1 cellular context compared by ENCODE assay signal in genomic region chr3:61331937-61332590, GRCh38.
TF ChIP-seq lines count a peak whose summit lies in the region.

No MANE protein-coding gene starts in this region.

TF ChIP-seq in HEK293, 187 proteins besides CTCF, POLR2A, EP300 and RAD21 (continued from another document):
- no peak for TF ChIP-seq HIC1 (tag by site-specific recombination; IDR thresholded peaks at IDR 0.05)
- TF ChIP-seq GLI4 (tag by site-specific recombination; IDR thresholded peaks at IDR 0.05) = no peak
- TF ChIP-seq ZNF777 (tag by site-specific recombination; IDR thresholded peaks at IDR 0.05; ENCODE audit: borderline replicate concordance) = no peak
- no peak for TF ChIP-seq ZNF785 (tag by site-specific recombination; IDR thresholded peaks at IDR 0.05)
- TF ChIP-seq, protein P1, sequence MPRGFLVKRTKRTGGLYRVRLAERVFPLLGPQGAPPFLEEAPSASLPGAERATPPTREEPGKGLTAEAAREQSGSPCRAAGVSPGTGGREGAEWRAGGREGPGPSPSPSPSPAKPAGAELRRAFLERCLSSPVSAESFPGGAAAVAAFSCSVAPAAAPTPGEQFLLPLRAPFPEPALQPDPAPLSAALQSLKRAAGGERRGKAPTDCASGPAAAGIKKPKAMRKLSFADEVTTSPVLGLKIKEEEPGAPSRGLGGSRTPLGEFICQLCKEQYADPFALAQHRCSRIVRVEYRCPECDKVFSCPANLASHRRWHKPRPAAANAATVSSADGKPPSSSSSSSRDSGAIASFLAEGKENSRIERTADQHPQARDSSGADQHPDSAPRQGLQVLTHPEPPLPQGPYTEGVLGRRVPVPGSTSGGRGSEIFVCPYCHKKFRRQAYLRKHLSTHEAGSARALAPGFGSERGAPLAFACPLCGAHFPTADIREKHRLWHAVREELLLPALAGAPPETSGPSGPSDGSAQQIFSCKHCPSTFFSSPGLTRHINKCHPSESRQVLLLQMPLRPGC (tag by site-specific recombination; IDR thresholded peaks at IDR 0.05) = no peak
- no peak for TF ChIP-seq ZNF645 (tag by site-specific recombination; IDR thresholded peaks at IDR 0.05)
